ENCODE assay signal across 8 cellular contexts in the genomic region with DNA sequence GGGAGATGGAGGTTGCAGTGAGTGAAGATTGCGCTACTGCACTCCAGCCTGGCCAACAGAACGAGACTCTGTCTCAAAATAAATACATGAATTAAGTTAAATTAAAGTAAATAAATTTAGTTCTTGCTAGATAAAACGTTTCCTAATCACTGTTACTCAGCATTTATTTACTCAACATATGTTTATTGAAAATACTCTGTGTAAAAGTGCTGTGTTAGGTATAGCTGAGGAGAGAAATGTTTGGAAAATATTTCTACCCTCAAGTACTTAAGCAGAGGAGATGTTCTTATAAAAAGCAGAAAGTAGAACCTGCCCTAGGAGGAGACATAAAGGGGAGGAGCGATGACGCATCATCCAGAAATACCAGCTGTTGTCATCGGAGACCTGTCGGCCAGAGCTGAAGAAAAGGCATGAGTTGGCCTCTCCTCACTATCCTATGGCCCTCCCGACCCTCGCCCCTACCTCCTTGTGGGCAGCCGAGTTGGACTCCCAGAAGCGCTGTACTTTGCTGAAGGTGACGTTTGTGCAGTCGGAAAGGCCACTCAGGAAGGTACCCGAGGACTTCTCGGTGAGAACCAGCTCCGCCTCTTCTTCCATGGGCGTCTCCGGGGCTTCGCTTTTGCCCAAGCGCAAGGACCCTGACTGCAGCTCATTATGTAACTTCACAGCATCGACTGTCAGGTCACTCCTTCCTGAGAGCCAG. TPM values are rescaled to one million over a fixed set of nuclear protein-coding genes. Genes with fewer than 3 reads are reported as not detected.
DNase-seq lines count a peak whose midpoint lies in the region; ATAC-seq and TF ChIP-seq lines count a peak whose summit lies in the region.

No MANE protein-coding gene starts in this region.

- H3K4me3 ChIP-seq in BE2C (ENCODE audit: low read depth, low read length) (peak overlapping the region; percentile 89), NT2/D1 (ENCODE audit: insufficient read length, low read depth) (peak overlapping the region; percentile 85), left ventricle myocardium inferior (peak overlapping the region; percentile 76)

- intact Hi-C loops in left ventricle myocardium inferior (cut with micrococcal nuclease): no loop called here

- H3K9me3 ChIP-seq in BE2C (no peaks in the 10 kb centered on the region), NT2/D1 (ENCODE audit: insufficient read depth, low read length) (no peaks in the 10 kb centered on the region), left ventricle myocardium inferior (replicated peaks) (no peaks in the 10 kb centered on the region)

- H3K27me3 ChIP-seq in BE2C (no peaks in the 10 kb centered on the region), NT2/D1 (ENCODE audit: insufficient read depth, insufficient read length) (no peaks in the 10 kb centered on the region), left ventricle myocardium inferior (ENCODE audit: low read depth) (no peaks in the 10 kb centered on the region)

- no peak for ATAC-seq in HG03457 (IDR thresholded peaks at IDR 0.05; ENCODE audit: unreplicated experiment)

- TF ChIP-seq CTCF in BE2C (IDR thresholded peaks at IDR 0.05; ENCODE audit: low read depth, low read length) (no peak), left ventricle myocardium inferior (IDR thresholded peaks at IDR 0.05; ENCODE audit: borderline replicate concordance) (no peak)

- no peaks in the 10 kb centered on the region for H3K4me1 ChIP-seq in BE2C
- no peaks in the 10 kb centered on the region for H3K4me1 ChIP-seq in NT2/D1 (ENCODE audit: insufficient read depth, insufficient read length)
- peaks cover 19% of the 10 kb centered on the region for H3K4me1 ChIP-seq in left ventricle myocardium inferior

- peak; percentile 37 for DNase-seq in BE2C
- DNase-seq in GOT3 (lab: John Stamatoyannopoulos, UW): peak; percentile 18
- DNase-seq in NT2/D1 (ENCODE audit: low read depth, low spot score): no peak
- peak; percentile 33 for DNase-seq in activated naive CD4-positive, alpha-beta T cell treated with anti-CD3 and anti-CD28 coated beads, Interleukin-2, amount 50 U/mL, for 16 hours
- no peak for DNase-seq in left ventricle myocardium inferior
- DNase-seq in pulmonary artery endothelial cell (ENCODE audit: low read depth, low spot score): peak; percentile 33
- DNase-seq in NCI-H2081 treated with DMSO at 0.1 percent for 48 hours (lab: John Stamatoyannopoulos, UW): no peak

- H3K36me3 ChIP-seq in BE2C (peaks cover 23% of the 10 kb centered on the region), NT2/D1 (ENCODE audit: insufficient read depth, insufficient read length, low read length) (peaks cover 23% of the 10 kb centered on the region), left ventricle myocardium inferior (peaks cover 25% of the 10 kb centered on the region)

- H3K27ac ChIP-seq in left ventricle myocardium inferior (replicated peaks): peak overlapping the region; percentile 71

- peak overlapping the region; percentile 88 for H3K9ac ChIP-seq in NT2/D1 (ENCODE audit: insufficient read length, low read depth)

RNA-seq across cellular contexts. Expression of gene RRP12, which starts 1.1 kb away (rescaled TPM):
- 115 TPM for polyA plus RNA-seq in BE2C (2012; ENCODE audit: insufficient read depth, insufficient read length, low read depth)
- 15.2 TPM for total RNA-seq in left ventricle myocardium inferior
- total RNA-seq in pulmonary artery endothelial cell: 21.6 and 27.8 TPM in 2 replicates

RNA-seq across cellular contexts. Expression of gene PGAM1, which starts 26.0 kb away (rescaled TPM):
- polyA plus RNA-seq in BE2C (2012; ENCODE audit: insufficient read depth, insufficient read length, low read depth): 409 TPM
- total RNA-seq in left ventricle myocardium inferior (233 TPM), pulmonary artery endothelial cell (334 and 374 TPM in 2 replicates)

RNA-seq across cellular contexts. Expression of gene EXOSC1, which starts 45.8 kb away (rescaled TPM):
- polyA plus RNA-seq in BE2C (2012; ENCODE audit: insufficient read depth, insufficient read length, low read depth): 69.9 TPM
- total RNA-seq in left ventricle myocardium inferior (14.9 TPM), pulmonary artery endothelial cell (39.3 and 43.8 TPM in 2 replicates)

RNA-seq across cellular contexts. Expression of gene ZDHHC16, which starts 46.0 kb away (rescaled TPM):
- polyA plus RNA-seq in BE2C (2012; ENCODE audit: insufficient read depth, insufficient read length, low read depth): 18.8 TPM
- total RNA-seq in left ventricle myocardium inferior (17.8 TPM), pulmonary artery endothelial cell (35.5 and 50.4 TPM in 2 replicates)

Comparison
In these comparisons a context has a peak if more than half of its experiments do, and no peak if none do; other contexts are left out.
1. DNase-seq: peak in BE2C (single experiment), GOT3 (single experiment), activated naive CD4-positive, alpha-beta T cell treated with anti-CD3 and anti-CD28 coated beads, Interleukin-2, amount 50 U/mL, for 16 hours (single experiment) and pulmonary artery endothelial cell (single experiment); none in NT2/D1 (single experiment), left ventricle myocardium inferior (single experiment) and NCI-H2081 treated with DMSO at 0.1 percent for 48 hours (single experiment).
2. Peak in every context shown above with its lines, with median percentiles within 50 percentile points of each other: H3K4me3 ChIP-seq.